1 cellular context compared by ENCODE assay signal in genomic region chr20:36183155-36183944, GRCh38.
TF ChIP-seq lines count a peak whose summit lies in the region.

No MANE protein-coding gene starts in this region.

TF ChIP-seq in HepG2, 621 proteins besides CTCF, POLR2A, EP300 and RAD21 (continued from another document and continues in another):
- no peak for TF ChIP-seq ZNF646 (CRISPR knock-in tag; IDR thresholded peaks at IDR 0.05)
- peak; percentile 32 for TF ChIP-seq YY1 (IDR thresholded peaks at IDR 0.05; ENCODE audit: insufficient read depth, insufficient replicate concordance, low read depth, low read length)
- peak; percentile 86 for TF ChIP-seq PRDM15 (CRISPR knock-in tag; IDR thresholded peaks at IDR 0.05)
- TF ChIP-seq ZNF75D (CRISPR knock-in tag; IDR thresholded peaks at IDR 0.05; ENCODE audit: borderline replicate concordance) = no peak
- TF ChIP-seq ZNF180 (CRISPR knock-in tag; IDR thresholded peaks at IDR 0.05; ENCODE audit: borderline replicate concordance, low read depth) = no peak
- no peak for TF ChIP-seq U2AF2 (IDR thresholded peaks at IDR 0.05; ENCODE audit: low read depth, low read length)
- peak; percentile 88 for TF ChIP-seq ZBTB4 (CRISPR knock-in tag; IDR thresholded peaks at IDR 0.05; ENCODE audit: borderline replicate concordance)
- TF ChIP-seq TCF12 (IDR thresholded peaks at IDR 0.05) = no peak
- no peak for TF ChIP-seq TCF12 (CRISPR knock-in tag; IDR thresholded peaks at IDR 0.05)
- 0 out of 2 replicates have a peak, but pooled peaks have one; percentile 10 for TF ChIP-seq KDM5A (IDR thresholded peaks at IDR 0.05; ENCODE audit: borderline replicate concordance, low read length)
- peak; percentile 89 for TF ChIP-seq ERF (CRISPR knock-in tag; IDR thresholded peaks at IDR 0.05)
- no peak for TF ChIP-seq KLF15 (CRISPR knock-in tag; IDR thresholded peaks at IDR 0.05; ENCODE audit: borderline replicate concordance)
- TF ChIP-seq NFIB (CRISPR knock-in tag; IDR thresholded peaks at IDR 0.05; ENCODE audit: borderline replicate concordance) = no peak
- TF ChIP-seq SRSF4 (IDR thresholded peaks at IDR 0.05; ENCODE audit: low read depth, low read length, poor library complexity, severe bottlenecking) = no peak
- no peak for TF ChIP-seq KAT2B (IDR thresholded peaks at IDR 0.05; ENCODE audit: borderline replicate concordance, low read depth, low read length)
- peak; percentile 95 for TF ChIP-seq ZNF644 (CRISPR knock-in tag; IDR thresholded peaks at IDR 0.05; ENCODE audit: low read depth)
- TF ChIP-seq AKAP8 (CRISPR knock-in tag; IDR thresholded peaks at IDR 0.05) = no peak; the same call in 1 of the 2 replicates
- TF ChIP-seq ARNTL (CRISPR knock-in tag; IDR thresholded peaks at IDR 0.05) = peak; percentile 78
- no peak for TF ChIP-seq SIN3B (IDR thresholded peaks at IDR 0.05; ENCODE audit: low read length)
- no peak; the same call in 1 of the 2 replicates for TF ChIP-seq ZNF678 (CRISPR knock-in tag; IDR thresholded peaks at IDR 0.05)
- TF ChIP-seq GLMP (CRISPR knock-in tag; IDR thresholded peaks at IDR 0.05; ENCODE audit: borderline replicate concordance) = no peak
- TF ChIP-seq PPARG (CRISPR knock-in tag; conservative IDR thresholded peaks at IDR 0.05) = peak; percentile 81
- peak; percentile 97 for TF ChIP-seq PITX1 (CRISPR knock-in tag; IDR thresholded peaks at IDR 0.05)
- TF ChIP-seq ZNF616 (CRISPR knock-in tag; IDR thresholded peaks at IDR 0.05; ENCODE audit: low read depth) = no peak
- TF ChIP-seq ZNF17 (CRISPR knock-in tag; IDR thresholded peaks at IDR 0.05) = no peak
- TF ChIP-seq CAMTA2 (CRISPR knock-in tag; IDR thresholded peaks at IDR 0.05; ENCODE audit: borderline replicate concordance) = no peak
- no peak for TF ChIP-seq PRMT3 (CRISPR knock-in tag; IDR thresholded peaks at IDR 0.05; ENCODE audit: borderline replicate concordance, low read depth)
- 0 out of 2 replicates have a peak, but pooled peaks have one; percentile 61 for TF ChIP-seq EHMT2 (IDR thresholded peaks at IDR 0.05; ENCODE audit: borderline replicate concordance, low read depth, low read length)
- no peak; the same call in 1 of the 2 replicates for TF ChIP-seq ZNF225 (CRISPR knock-in tag; IDR thresholded peaks at IDR 0.05)
- TF ChIP-seq CREBL2 (CRISPR knock-in tag; IDR thresholded peaks at IDR 0.05; ENCODE audit: borderline replicate concordance) = no peak; the same call in none of the 2 replicates
- TF ChIP-seq MBNL3 (CRISPR knock-in tag; conservative IDR thresholded peaks at IDR 0.05) = no peak
- no peak for TF ChIP-seq ZBTB2 (CRISPR knock-in tag; IDR thresholded peaks at IDR 0.05; ENCODE audit: low read depth)
- TF ChIP-seq CEBPZ (IDR thresholded peaks at IDR 0.05; ENCODE audit: low read length) = no peak
- no peak for TF ChIP-seq ZNF207 (IDR thresholded peaks at IDR 0.05; ENCODE audit: borderline replicate concordance)
- peak; percentile 86; the same call in 1 of the 2 replicates for TF ChIP-seq HOMEZ (CRISPR knock-in tag; IDR thresholded peaks at IDR 0.05; ENCODE audit: low read depth)
- peak; percentile 96 for TF ChIP-seq ZNF781 (CRISPR knock-in tag; IDR thresholded peaks at IDR 0.05; ENCODE audit: borderline replicate concordance, not compliant biosample characterization)
- TF ChIP-seq CEBPB (IDR thresholded peaks at IDR 0.05; ENCODE audit: borderline replicate concordance, low read depth, low read length) = peak; percentile 84
- no peak for TF ChIP-seq CENPT (CRISPR knock-in tag; IDR thresholded peaks at IDR 0.05; ENCODE audit: low read depth)
